ENCODE assay signal across 13 cellular contexts in genomic region chr17:59752922-59753321, GRCh38. TPM values are rescaled to one million over a fixed set of nuclear protein-coding genes. Genes with fewer than 3 reads are reported as not detected.
DNase-seq lines count a peak whose midpoint lies in the region; TF ChIP-seq lines count a peak whose summit lies in the region.
"Had no signal": no experiment of that assay in that cellular context is flagged by ENCODE, and none has a peak within 500 bp of the region (broad histone marks: within the 10 kb centered on the region; RNA-seq: fewer than 3 reads in every experiment).

No MANE protein-coding gene starts in this region.

- H3F3A ChIP-seq in DOHH2 (ENCODE audit: control insufficient read depth, insufficient read depth): peaks cover 36% of the 10 kb centered on the region

- peak overlapping the region; percentile 86 for H2BK5ac ChIP-seq in mesenchymal stem cell (ENCODE audit: low read depth, low read length, poor library complexity, severe bottlenecking)

- H4K8ac ChIP-seq in mesenchymal stem cell (ENCODE audit: low read length): no peak overlapping the region

- no peak overlapping the region for H3K4me3 ChIP-seq in ACC112 (ENCODE audit: low read depth, low read length)
- no peak overlapping the region for H3K4me3 ChIP-seq in DOHH2 (ENCODE audit: low read length)
- H3K4me3 ChIP-seq in mesenchymal stem cell (ENCODE audit: insufficient read depth in 1 of 2, low read depth in 1 of 2, low read length in 2 of 2): no peak overlapping the region
- H3K4me3 ChIP-seq in thyroid gland (replicated peaks in 1 of 3): no peak overlapping the region
- H3K4me3 ChIP-seq: MG63 had no signal

- no peak overlapping the region for H2BK12ac ChIP-seq in mesenchymal stem cell (ENCODE audit: low read length in 2 of 2)

- no peak overlapping the region for H3K4ac ChIP-seq in mesenchymal stem cell (ENCODE audit: low read depth in 1 of 2, low read length in 2 of 2)

- intact Hi-C loops in activated T-helper 1 cell treated with anti-CD3 and anti-CD28 coated beads, Interleukin-12 subunit alpha, Interleukin-12 subunit beta, Interleukin-2, Interleukin-4 antibody, amounts not matched to agents 30 ng/mL and 10 ng/mL and 1 ng/mL, durations not matched to agents 14 hours and 24 hours and 36 hours (cut with micrococcal nuclease): loop anchor here (1.0 to 5.0 kb wide), 9 partner anchors 46 to 441 kb away; partner anchors contain the start of genes PTRH2, RNFT1, RPS6KB1 and VMP1
- intact Hi-C loops in thyroid gland (cut with DNase I): no loop called here

- peaks cover 10% of the 10 kb centered on the region for H3K36me3 Mint-ChIP-seq in activated T-helper 1 cell treated with anti-CD3 and anti-CD28 coated beads, Interleukin-12 subunit alpha, Interleukin-12 subunit beta, Interleukin-2, Interleukin-4 antibody, amounts not matched to agents 30 ng/mL and 10 ng/mL and 1 ng/mL, durations not matched to agents 14 hours and 24 hours and 36 hours (ENCODE audit: low read depth)

- H3K27me3 Mint-ChIP-seq in activated T-helper 1 cell treated with anti-CD3 and anti-CD28 coated beads, Interleukin-12 subunit alpha, Interleukin-12 subunit beta, Interleukin-2, Interleukin-4 antibody, amounts not matched to agents 30 ng/mL and 10 ng/mL and 1 ng/mL, durations not matched to agents 14 hours and 24 hours and 36 hours (ENCODE audit: insufficient read depth): no peaks in the 10 kb centered on the region
- H3K27me3 Mint-ChIP-seq: activated naive CD8-positive, alpha-beta T cell treated with anti-CD3 and anti-CD28 coated beads, Interleukin-2, amount 10 ng/mL, durations not matched to agents 7 days and 5 days; central memory CD8-positive, alpha-beta T cell had no signal

- H3K9me3 Mint-ChIP-seq in activated T-helper 1 cell treated with anti-CD3 and anti-CD28 coated beads, Interleukin-12 subunit alpha, Interleukin-12 subunit beta, Interleukin-2, Interleukin-4 antibody, amounts not matched to agents 30 ng/mL and 10 ng/mL and 1 ng/mL, durations not matched to agents 14 hours and 24 hours and 36 hours: no peaks in the 10 kb centered on the region
- H3K9me3 Mint-ChIP-seq: activated naive CD8-positive, alpha-beta T cell treated with anti-CD3 and anti-CD28 coated beads, Interleukin-2, amount 10 ng/mL, durations not matched to agents 7 days and 5 days; central memory CD8-positive, alpha-beta T cell had no signal

- no peak overlapping the region for H3K23ac ChIP-seq in mesenchymal stem cell (ENCODE audit: low read length in 2 of 2)

- H3K36me3 ChIP-seq in ACC112 (ENCODE audit: insufficient read depth, low read length) (peaks cover 1% of the 10 kb centered on the region; the same call in 1 of the 2 replicates), DOHH2 (ENCODE audit: control insufficient read depth, low read length) (peaks cover 1% of the 10 kb centered on the region), mesenchymal stem cell (ENCODE audit: control insufficient read depth in 1 of 2, insufficient read depth in 2 of 2, low read depth in 1 of 2, low read length in 2 of 2) (peaks cover 2 to 3% of the 10 kb centered on the region in 2 experiments), thyroid gland (no peaks in the 10 kb centered on the region)

- peak overlapping the region; percentile 98 for H3K27ac ChIP-seq in ACC112 (ENCODE audit: low read depth, low read length)
- peak overlapping the region; percentile 98 for H3K27ac ChIP-seq in DOHH2 (ENCODE audit: low read depth, low read length)
- peak overlapping the region; percentile 77 for H3K27ac ChIP-seq in mesenchymal stem cell (ENCODE audit: low read length, poor library complexity, severe bottlenecking)
- H3K27ac ChIP-seq in thyroid gland: peak overlapping the region in 1 of 3 donors; percentile 36

- H3K4me1 ChIP-seq in ACC112 (ENCODE audit: control insufficient read depth, insufficient read depth, low read length, unreplicated experiment) (peaks cover 47% of the 10 kb centered on the region), DOHH2 (ENCODE audit: control insufficient read depth, low read length) (peaks cover 66% of the 10 kb centered on the region), mesenchymal stem cell (ENCODE audit: control insufficient read depth, insufficient read depth, low read depth, low read length) (peaks cover 9% of the 10 kb centered on the region), thyroid gland (peaks cover 9 to 19% of the 10 kb centered on the region in 2 donors)

- H3K79me1 ChIP-seq in mesenchymal stem cell (replicated peaks; ENCODE audit: low read length, poor library complexity, severe bottlenecking): no peaks in the 10 kb centered on the region

- H3K4me2 ChIP-seq in DOHH2 (ENCODE audit: low read length) (peak overlapping the region; percentile 81), mesenchymal stem cell (ENCODE audit: low read length, poor library complexity, severe bottlenecking) (no peak overlapping the region)

- peak overlapping the region; percentile 89 for H2AK5ac ChIP-seq in mesenchymal stem cell (ENCODE audit: low read length, severe bottlenecking)

- H3K27me3 ChIP-seq in ACC112 (ENCODE audit: insufficient read depth, low read length): no peaks in the 10 kb centered on the region
- H3K27me3 ChIP-seq in DOHH2 (ENCODE audit: control insufficient read depth, low read length): no peaks in the 10 kb centered on the region
- H3K27me3 ChIP-seq in mesenchymal stem cell (ENCODE audit: control insufficient read depth in 1 of 2, insufficient read depth in 1 of 2, low read length in 2 of 2): no peaks in the 10 kb centered on the region
- H3K27me3 ChIP-seq in thyroid gland: no peaks in the 10 kb centered on the region
- H3K27me3 ChIP-seq: BLaER1 treated with 17β-estradiol and CSF1 and Interleukin-3, amounts not matched to agents 10 nM and 100 nM; MG63; sigmoid colon had no signal

- peak overlapping the region; percentile 91 for H3K9ac ChIP-seq in mesenchymal stem cell (ENCODE audit: low read length)

- peak overlapping the region; percentile 93 for H3K27ac Mint-ChIP-seq in activated T-helper 1 cell treated with anti-CD3 and anti-CD28 coated beads, Interleukin-12 subunit alpha, Interleukin-12 subunit beta, Interleukin-2, Interleukin-4 antibody, amounts not matched to agents 30 ng/mL and 10 ng/mL and 1 ng/mL, durations not matched to agents 14 hours and 24 hours and 36 hours

- WGBS in mesenchymal stem cell: 90% methylated on average over 5 of the region's 7 CpGs
- 75 to 76% methylated on average over 7 of the region's 7 CpGs for WGBS in thyroid gland, 2 donors

- H4K20me1 ChIP-seq in DOHH2 (ENCODE audit: control insufficient read depth, insufficient read depth, low read depth, low read length): no peaks in the 10 kb centered on the region
- H4K20me1 ChIP-seq: BLaER1 treated with 17β-estradiol and CSF1 and Interleukin-3, amounts not matched to agents 10 nM and 100 nM had no signal

- no peak for DNase-seq in activated T-helper 1 cell treated with anti-CD3 and anti-CD28 coated beads, Interleukin-12 subunit alpha, Interleukin-12 subunit beta, Interleukin-2, Interleukin-4 antibody, amounts not matched to agents 30 ng/mL and 10 ng/mL and 1 ng/mL, durations not matched to agents 14 hours and 24 hours and 36 hours (ENCODE audit: low spot score)
- DNase-seq in mesenchymal stem cell: no peak
- DNase-seq in thyroid gland: no peak
- no peak for DNase-seq in cortex of kidney (lab: John Stamatoyannopoulos, UW)
- no peak for DNase-seq in Kasumi-1 (lab: John Stamatoyannopoulos, UW)
- DNase-seq: activated CD4-positive, alpha-beta T cell treated with anti-CD3 and anti-CD28 coated beads for 48 hours; activated naive CD8-positive, alpha-beta T cell treated with anti-CD3 and anti-CD28 coated beads, Interleukin-2, amount 10 ng/mL, durations not matched to agents 7 days and 5 days; MG63; sigmoid colon had no signal

- TF ChIP-seq POLR2A in thyroid gland (IDR thresholded peaks at IDR 0.05): no peak

- H2BK15ac ChIP-seq in mesenchymal stem cell (ENCODE audit: low read depth, poor library complexity, severe bottlenecking): no peak overlapping the region

- H3K14ac ChIP-seq in mesenchymal stem cell (ENCODE audit: low read length in 2 of 2): no peak overlapping the region

- peak overlapping the region; percentile 78 for H3K4me3 Mint-ChIP-seq in activated T-helper 1 cell treated with anti-CD3 and anti-CD28 coated beads, Interleukin-12 subunit alpha, Interleukin-12 subunit beta, Interleukin-2, Interleukin-4 antibody, amounts not matched to agents 30 ng/mL and 10 ng/mL and 1 ng/mL, durations not matched to agents 14 hours and 24 hours and 36 hours
- H3K4me3 Mint-ChIP-seq: central memory CD8-positive, alpha-beta T cell had no signal

- H2AFZ ChIP-seq in ACC112 (ENCODE audit: low read length, unreplicated experiment): no peak overlapping the region
- no peak overlapping the region for H2AFZ ChIP-seq in mesenchymal stem cell (ENCODE audit: low read depth, low read length)

- H3K18ac ChIP-seq in mesenchymal stem cell (ENCODE audit: low read depth in 1 of 2, low read length in 2 of 2): no peak overlapping the region

- H4K91ac ChIP-seq in mesenchymal stem cell (ENCODE audit: low read length): no peak overlapping the region

- no peaks in the 10 kb centered on the region for H3K9me2 ChIP-seq in DOHH2 (replicated peaks; ENCODE audit: control insufficient read depth, low read length)

- no peak for TF ChIP-seq CTCF in DOHH2 (IDR thresholded peaks at IDR 0.05; ENCODE audit: low read depth, low read length, poor library complexity, severe bottlenecking)
- no peak for TF ChIP-seq CTCF in thyroid gland (IDR thresholded peaks at IDR 0.05)

- H3K9me3 ChIP-seq in DOHH2 (ENCODE audit: control insufficient read depth, insufficient read depth, low read length) (no peaks in the 10 kb centered on the region), mesenchymal stem cell (ENCODE audit: control insufficient read depth, low read length) (no peaks in the 10 kb centered on the region), thyroid gland (no peaks in the 10 kb centered on the region)
- H3K9me3 ChIP-seq: MG63, sigmoid colon had no signal

- peak overlapping the region; percentile 49 for H2BK120ac ChIP-seq in mesenchymal stem cell (ENCODE audit: low read depth, low read length)

- H3K79me2 ChIP-seq in ACC112 (ENCODE audit: control insufficient read depth, insufficient read depth, low read length, unreplicated experiment) (peaks cover 12% of the 10 kb centered on the region), DOHH2 (ENCODE audit: control insufficient read depth, low read length) (no peaks in the 10 kb centered on the region; the same call in 1 of the 2 replicates)

- H3K4me1 Mint-ChIP-seq in activated T-helper 1 cell treated with anti-CD3 and anti-CD28 coated beads, Interleukin-12 subunit alpha, Interleukin-12 subunit beta, Interleukin-2, Interleukin-4 antibody, amounts not matched to agents 30 ng/mL and 10 ng/mL and 1 ng/mL, durations not matched to agents 14 hours and 24 hours and 36 hours (ENCODE audit: low read depth): peaks cover 59% of the 10 kb centered on the region

RNA-seq across cellular contexts. Expression of gene VMP1, which starts 45.5 kb away (rescaled TPM):
- 357 and 374 TPM in 2 replicates for total RNA-seq in activated T-helper 1 cell treated with anti-CD3 and anti-CD28 coated beads, Interleukin-12 subunit alpha, Interleukin-12 subunit beta, Interleukin-2, Interleukin-4 antibody, amounts not matched to agents 30 ng/mL and 10 ng/mL and 1 ng/mL, durations not matched to agents 14 hours and 24 hours and 36 hours
- 116 TPM for polyA plus RNA-seq in mesenchymal stem cell (2013, experiment 1 of 2)
- polyA plus RNA-seq in mesenchymal stem cell (2013, experiment 2 of 2): 116 TPM
- 100 to 1,000 TPM in 3 of 4 donors, 10 to 100 TPM in 1; 98.5 to 168 (median 125) TPM for total RNA-seq in thyroid gland

RNA-seq across cellular contexts. Expression of gene PTRH2, which starts 45.7 kb away (rescaled TPM):
- total RNA-seq in activated T-helper 1 cell treated with anti-CD3 and anti-CD28 coated beads, Interleukin-12 subunit alpha, Interleukin-12 subunit beta, Interleukin-2, Interleukin-4 antibody, amounts not matched to agents 30 ng/mL and 10 ng/mL and 1 ng/mL, durations not matched to agents 14 hours and 24 hours and 36 hours: 49.7 and 51.1 TPM in 2 replicates
- 31.8 TPM for polyA plus RNA-seq in mesenchymal stem cell (2013, experiment 1 of 2)
- 32.0 TPM for polyA plus RNA-seq in mesenchymal stem cell (2013, experiment 2 of 2)
- 10 to 100 TPM in 3 of 4 donors, 1 to 10 TPM in 1; 9.6 to 27.4 (median 21.7) TPM for total RNA-seq in thyroid gland
